ENCODE assay signal across 18 cellular contexts in genomic region chr2:215847718-215848117, GRCh38.
DNase-seq lines count a peak whose midpoint lies in the region; ATAC-seq, FAIRE-seq and TF ChIP-seq lines count a peak whose summit lies in the region.
"Had no signal": no experiment of that assay in that cellular context is flagged by ENCODE, and none has a peak within 500 bp of the region (broad histone marks: within the 10 kb centered on the region; RNA-seq: fewer than 3 reads in every experiment).

No MANE protein-coding gene starts in this region.

- no peak for FAIRE-seq in astrocyte (lab: Jason Lieb, UNC)
- FAIRE-seq: H1 had no signal

- peaks cover 2% of the 10 kb centered on the region for H3K36me3 Mint-ChIP-seq in astrocyte (ENCODE audit: low read depth, unreplicated experiment)
- H3K36me3 Mint-ChIP-seq in activated T-helper 2 cell treated with anti-CD3 and anti-CD28 coated beads, Interferon-gamma antibody, Interleukin-2, Interleukin-4, amounts not matched to agents 10 μg/mL and 5 μg/mL and 100 μg/mL, durations not matched to agents 14 hours and 24 hours and 36 hours (ENCODE audit: low read depth) = no peaks in the 10 kb centered on the region

- H3K27me3 ChIP-seq in heart left ventricle = no peaks in the 10 kb centered on the region
- H3K27me3 ChIP-seq in astrocyte (ENCODE audit: insufficient read depth, low read length) = no peaks in the 10 kb centered on the region
- H3K27me3 ChIP-seq: BLaER1, Peyer's patch had no signal

- H3K27ac Mint-ChIP-seq in astrocyte (ENCODE audit: unreplicated experiment) = no peak overlapping the region
- no peak overlapping the region for H3K27ac Mint-ChIP-seq in activated T-helper 2 cell treated with anti-CD3 and anti-CD28 coated beads, Interferon-gamma antibody, Interleukin-2, Interleukin-4, amounts not matched to agents 10 μg/mL and 5 μg/mL and 100 μg/mL, durations not matched to agents 14 hours and 24 hours and 36 hours

- H3K4me3 Mint-ChIP-seq in astrocyte (ENCODE audit: unreplicated experiment) = no peak overlapping the region
- no peak overlapping the region for H3K4me3 Mint-ChIP-seq in activated T-helper 2 cell treated with anti-CD3 and anti-CD28 coated beads, Interferon-gamma antibody, Interleukin-2, Interleukin-4, amounts not matched to agents 10 μg/mL and 5 μg/mL and 100 μg/mL, durations not matched to agents 14 hours and 24 hours and 36 hours (ENCODE audit: low read depth)

- H3K79me2 ChIP-seq in astrocyte (ENCODE audit: insufficient read depth, low read length) = no peaks in the 10 kb centered on the region

- H3K4me1 Mint-ChIP-seq in astrocyte (ENCODE audit: low read depth, unreplicated experiment) = peaks cover 23% of the 10 kb centered on the region
- no peaks in the 10 kb centered on the region for H3K4me1 Mint-ChIP-seq in activated T-helper 2 cell treated with anti-CD3 and anti-CD28 coated beads, Interferon-gamma antibody, Interleukin-2, Interleukin-4, amounts not matched to agents 10 μg/mL and 5 μg/mL and 100 μg/mL, durations not matched to agents 14 hours and 24 hours and 36 hours (ENCODE audit: low read depth)

- no peaks in the 10 kb centered on the region for H3K9me3 Mint-ChIP-seq in astrocyte (ENCODE audit: unreplicated experiment)
- peaks cover 1% of the 10 kb centered on the region for H3K9me3 Mint-ChIP-seq in activated T-helper 2 cell treated with anti-CD3 and anti-CD28 coated beads, Interferon-gamma antibody, Interleukin-2, Interleukin-4, amounts not matched to agents 10 μg/mL and 5 μg/mL and 100 μg/mL, durations not matched to agents 14 hours and 24 hours and 36 hours

- no peak for TF ChIP-seq POLR2A in heart left ventricle (IDR thresholded peaks at IDR 0.05)

- ATAC-seq in heart left ventricle (peak in 2 of 4 donors; percentile 14 to 26), Right ventricle myocardium inferior (no peak), sciatic nerve (peak; percentile 44), HG02884 (IDR thresholded peaks at IDR 0.05; ENCODE audit: unreplicated experiment) (no peak)

- 79 to 81% (median 81%) methylated on average over 6 of the region's 6 CpGs for WGBS in heart left ventricle, 4 donors

- H3K4me1 ChIP-seq in heart left ventricle = peaks cover 0 to 51% (median 8%) of the 10 kb centered on the region in 12 donors
- peaks cover 35% of the 10 kb centered on the region for H3K4me1 ChIP-seq in astrocyte (ENCODE audit: insufficient read depth, low read length)
- H3K4me1 ChIP-seq: BLaER1, Peyer's patch had no signal

- intact Hi-C loops in heart left ventricle (cut with DNase I) (no loop called here), Right ventricle myocardium inferior (cut with DNase I) (loop anchor here (10.0 kb wide), 1 partner anchor 393 kb away; no protein-coding TSS in a partner anchor), sciatic nerve (cut with DNase I) (no loop called here)
- intact Hi-C loops in activated T-helper 2 cell treated with anti-CD3 and anti-CD28 coated beads, Interferon-gamma antibody, Interleukin-2, Interleukin-4, amounts not matched to agents 10 μg/mL and 5 μg/mL and 100 μg/mL, durations not matched to agents 14 hours and 24 hours and 36 hours (cut with micrococcal nuclease) = no loop called here

- no peaks in the 10 kb centered on the region for H3K36me3 ChIP-seq in heart left ventricle
- H3K36me3 ChIP-seq in astrocyte (ENCODE audit: insufficient read depth, low read length) = no peaks in the 10 kb centered on the region
- H3K36me3 ChIP-seq: BLaER1, Peyer's patch had no signal

- H3K27ac ChIP-seq in heart left ventricle (peak overlapping the region in 9 of 12 donors; percentile 7 to 66 (median 40)), astrocyte (ENCODE audit: low read depth, low read length) (no peak overlapping the region)
- H3K27ac ChIP-seq: 22Rv1, BLaER1, Peyer's patch had no signal

- H3K9me3 ChIP-seq in heart left ventricle = peaks cover 0 to 3% (median 0%) of the 10 kb centered on the region in 12 donors
- H3K9me3 ChIP-seq in astrocyte (ENCODE audit: insufficient read depth, low read depth, low read length) = no peaks in the 10 kb centered on the region
- H3K9me3 ChIP-seq: BLaER1, Peyer's patch had no signal

- H3K27me3 Mint-ChIP-seq in astrocyte (ENCODE audit: low read depth, unreplicated experiment) = no peaks in the 10 kb centered on the region
- H3K27me3 Mint-ChIP-seq in activated T-helper 2 cell treated with anti-CD3 and anti-CD28 coated beads, Interferon-gamma antibody, Interleukin-2, Interleukin-4, amounts not matched to agents 10 μg/mL and 5 μg/mL and 100 μg/mL, durations not matched to agents 14 hours and 24 hours and 36 hours (ENCODE audit: low read depth) = no peaks in the 10 kb centered on the region

- TF ChIP-seq CTCF in heart left ventricle (IDR thresholded peaks at IDR 0.05) (no peak), astrocyte (IDR thresholded peaks at IDR 0.05; ENCODE audit: insufficient read depth, low read depth, low read length) (no peak), fibroblast of mammary gland (conservative IDR thresholded peaks at IDR 0.05; ENCODE audit: control insufficient read depth, insufficient read depth, low read depth, low read length) (no peak)

- no peak for DNase-seq in heart left ventricle
- no peak for DNase-seq in Right ventricle myocardium inferior (ENCODE audit: missing footprints)
- no peak for DNase-seq in astrocyte (ENCODE audit: low read depth)
- DNase-seq in fibroblast of mammary gland (ENCODE audit: low read depth) = peak; percentile 40
- DNase-seq in sciatic nerve (ENCODE audit: low spot score) = no peak
- DNase-seq in HuH-7.5 (ENCODE audit: low spot score) = no peak
- DNase-seq in activated T-helper 2 cell treated with anti-CD3 and anti-CD28 coated beads, Interferon-gamma antibody, Interleukin-2, Interleukin-4, amounts not matched to agents 10 μg/mL and 5 μg/mL and 100 μg/mL, durations not matched to agents 14 hours and 24 hours and 36 hours (ENCODE audit: low spot score) = no peak
- DNase-seq: DMS 273 treated with DMSO at 0.1 percent for 48 hours, NCI-H146, NCI-H2107, NCI-H345, NCI-H526 treated with DMSO at 0.1 percent for 48 hours, Peyer's patch, SHP77 treated with DMSO at 0.1 percent for 48 hours had no signal

- H2AFZ ChIP-seq in astrocyte (ENCODE audit: low read depth, low read length) = peak overlapping the region; percentile 23

- no peak overlapping the region for H3K9ac ChIP-seq in astrocyte (ENCODE audit: low read length)
- H3K9ac ChIP-seq: BLaER1 had no signal

- no peak overlapping the region for H3K4me3 ChIP-seq in heart left ventricle
- no peak overlapping the region for H3K4me3 ChIP-seq in astrocyte (ENCODE audit: insufficient read depth, low read depth, low read length)
- H3K4me3 ChIP-seq in fibroblast of mammary gland (ENCODE audit: control insufficient read depth, low read depth, low read length) = no peak overlapping the region
- H3K4me3 ChIP-seq: BLaER1, Peyer's patch had no signal

- H3K4me2 ChIP-seq in astrocyte (ENCODE audit: low read length) = no peak overlapping the region
- H3K4me2 ChIP-seq: BLaER1 had no signal

- H4K20me1 ChIP-seq in astrocyte (ENCODE audit: insufficient read depth, low read length) = no peaks in the 10 kb centered on the region
- H4K20me1 ChIP-seq: BLaER1 had no signal
